Comparison of ENCODE assay signal across 15 cellular contexts in genomic region chr1:86339014-86339413, GRCh38. TPM values are rescaled to one million over a fixed set of nuclear protein-coding genes. Genes with fewer than 3 reads are reported as not detected.
DNase-seq lines count a peak whose midpoint lies in the region; ATAC-seq and TF ChIP-seq lines count a peak whose summit lies in the region.
"Had no signal": no experiment of that assay in that cellular context is flagged by ENCODE, and none has a peak within 500 bp of the region (broad histone marks: within the 10 kb centered on the region; RNA-seq: fewer than 3 reads in every experiment).

No MANE protein-coding gene starts in this region.

- no peaks in the 10 kb centered on the region for H3K27me3 ChIP-seq in Loucy (ENCODE audit: insufficient read depth, low read length, poor library complexity, severe bottlenecking)

- no peak for ATAC-seq in stimulated activated effector memory CD8-positive, alpha-beta T cell treated with anti-CD3 and anti-CD28 coated beads, Interleukin-12 subunit alpha, Interleukin-12 subunit beta, amount 100 ng/mL, for 72 hours
- no peak for ATAC-seq in GM18873 (IDR thresholded peaks at IDR 0.05; ENCODE audit: low FRiP score, unreplicated experiment)
- ATAC-seq in naive thymus-derived CD8-positive, alpha-beta T cell: no peak

- no peaks in the 10 kb centered on the region for H3F3A ChIP-seq in Loucy (ENCODE audit: low read depth)

- H3K9me3 Mint-ChIP-seq in CD14-positive monocyte (peaks cover 10 to 37% (median 30%) of the 10 kb centered on the region in 7 donors), immature natural killer cell (peaks cover 0 to 6% (median 0%) of the 10 kb centered on the region in 6 donors)
- H3K9me3 Mint-ChIP-seq in dendritic cell treated with granulocyte-macrophage colony-stimulating factor and Interleukin-4, amounts not matched to agents 40 ng/mL and 50 ng/mL, for 4 days: peaks cover 38% of the 10 kb centered on the region
- peaks cover 14% of the 10 kb centered on the region for H3K9me3 Mint-ChIP-seq in stimulated activated effector memory CD8-positive, alpha-beta T cell treated with anti-CD3 and anti-CD28 coated beads, Interleukin-12 subunit alpha, Interleukin-12 subunit beta, amount 100 ng/mL, for 72 hours
- H3K9me3 Mint-ChIP-seq in naive thymus-derived CD8-positive, alpha-beta T cell: peaks cover 0 to 35% (median 7%) of the 10 kb centered on the region in 9 donors
- H3K9me3 Mint-ChIP-seq: HFFc6 had no signal

- H2AFZ ChIP-seq in Loucy (ENCODE audit: low read length): peak overlapping the region; percentile 66

- peaks cover 5% of the 10 kb centered on the region for H3K4me1 ChIP-seq in Loucy (ENCODE audit: insufficient read depth, low read length, poor library complexity, severe bottlenecking)

- H3K36me3 Mint-ChIP-seq in CD14-positive monocyte (peaks cover 0 to 3% of the 10 kb centered on the region in 2 donors), immature natural killer cell (no peaks in the 10 kb centered on the region)
- peaks cover 25% of the 10 kb centered on the region for H3K36me3 Mint-ChIP-seq in dendritic cell treated with granulocyte-macrophage colony-stimulating factor and Interleukin-4, amounts not matched to agents 40 ng/mL and 50 ng/mL, for 4 days (ENCODE audit: low read depth)
- H3K36me3 Mint-ChIP-seq in stimulated activated effector memory CD8-positive, alpha-beta T cell treated with anti-CD3 and anti-CD28 coated beads, Interleukin-12 subunit alpha, Interleukin-12 subunit beta, amount 100 ng/mL, for 72 hours: peaks cover 4% of the 10 kb centered on the region
- no peaks in the 10 kb centered on the region for H3K36me3 Mint-ChIP-seq in naive thymus-derived CD8-positive, alpha-beta T cell
- H3K36me3 Mint-ChIP-seq: CD4-positive, alpha-beta memory T cell had no signal

- no peaks in the 10 kb centered on the region for H3K9me2 ChIP-seq in Loucy (replicated peaks; ENCODE audit: low read depth, low read length)

- H4K20me1 ChIP-seq in Loucy (ENCODE audit: insufficient read depth, low read length, poor library complexity, severe bottlenecking): no peaks in the 10 kb centered on the region

- intact Hi-C loops in CD14-positive monocyte (cut with micrococcal nuclease): no loop called here
- intact Hi-C loops in dendritic cell treated with granulocyte-macrophage colony-stimulating factor and Interleukin-4, amounts not matched to agents 40 ng/mL and 50 ng/mL, for 4 days (cut with micrococcal nuclease): loop anchor here (5.0 kb wide), 1 partner anchor 52 kb away; no protein-coding TSS in a partner anchor

- H3K9ac ChIP-seq in Loucy (ENCODE audit: low read depth, low read length, poor library complexity, severe bottlenecking): no peak overlapping the region

- H3K4me3 Mint-ChIP-seq in CD14-positive monocyte (peak overlapping the region in 1 of 2 donors; percentile 19), immature natural killer cell (no peak overlapping the region)
- H3K4me3 Mint-ChIP-seq in dendritic cell treated with granulocyte-macrophage colony-stimulating factor and Interleukin-4, amounts not matched to agents 40 ng/mL and 50 ng/mL, for 4 days: no peak overlapping the region
- H3K4me3 Mint-ChIP-seq in stimulated activated effector memory CD8-positive, alpha-beta T cell treated with anti-CD3 and anti-CD28 coated beads, Interleukin-12 subunit alpha, Interleukin-12 subunit beta, amount 100 ng/mL, for 72 hours: no peak overlapping the region
- no peak overlapping the region for H3K4me3 Mint-ChIP-seq in naive thymus-derived CD8-positive, alpha-beta T cell
- H3K4me3 Mint-ChIP-seq: B cell; CD4-positive, alpha-beta memory T cell; HFFc6 had no signal

- no peaks in the 10 kb centered on the region for H3K9me3 ChIP-seq in Loucy (ENCODE audit: insufficient read depth, low read depth, low read length)

- H3K4me2 ChIP-seq in Loucy (ENCODE audit: low read depth, low read length, poor library complexity, severe bottlenecking): no peak overlapping the region

- H3K36me3 ChIP-seq in Loucy (ENCODE audit: insufficient read depth, low read length): no peaks in the 10 kb centered on the region

- no peak for TF ChIP-seq CTCF in CD14-positive monocyte (IDR thresholded peaks at IDR 0.05)
- TF ChIP-seq CTCF in Loucy (conservative IDR thresholded peaks at IDR 0.05; ENCODE audit: low read length): no peak

- no peak for DNase-seq in CD14-positive monocyte (ENCODE audit: low spot score)
- no peak for DNase-seq in stimulated activated effector memory CD8-positive, alpha-beta T cell treated with anti-CD3 and anti-CD28 coated beads, Interleukin-12 subunit alpha, Interleukin-12 subunit beta, amount 100 ng/mL, for 72 hours (ENCODE audit: low spot score in 2 of 2)
- no peak for DNase-seq in immature natural killer cell
- DNase-seq in naive thymus-derived CD8-positive, alpha-beta T cell: no peak
- DNase-seq: COR-L47, DMS153, DMS79 treated with DMSO at 0.1 percent for 48 hours, EL, HCEC 1CT, HFFc6 had no signal

- POLR2A ChIA-PET in naive thymus-derived CD8-positive, alpha-beta T cell (lab: Charles Lee): no interaction called here

- H3K27ac Mint-ChIP-seq in CD14-positive monocyte: peak overlapping the region; percentile 51 to 88 (median 86)
- peak overlapping the region; percentile 95 for H3K27ac Mint-ChIP-seq in dendritic cell treated with granulocyte-macrophage colony-stimulating factor and Interleukin-4, amounts not matched to agents 40 ng/mL and 50 ng/mL, for 4 days
- peak overlapping the region; percentile 65 for H3K27ac Mint-ChIP-seq in stimulated activated effector memory CD8-positive, alpha-beta T cell treated with anti-CD3 and anti-CD28 coated beads, Interleukin-12 subunit alpha, Interleukin-12 subunit beta, amount 100 ng/mL, for 72 hours
- H3K27ac Mint-ChIP-seq in immature natural killer cell: no peak overlapping the region
- H3K27ac Mint-ChIP-seq in naive thymus-derived CD8-positive, alpha-beta T cell: no peak overlapping the region
- H3K27ac Mint-ChIP-seq: B cell, HFFc6 had no signal

- H3K4me1 Mint-ChIP-seq in CD14-positive monocyte: peaks cover 11% of the 10 kb centered on the region
- peaks cover 28% of the 10 kb centered on the region for H3K4me1 Mint-ChIP-seq in dendritic cell treated with granulocyte-macrophage colony-stimulating factor and Interleukin-4, amounts not matched to agents 40 ng/mL and 50 ng/mL, for 4 days (ENCODE audit: low read depth)
- H3K4me1 Mint-ChIP-seq in stimulated activated effector memory CD8-positive, alpha-beta T cell treated with anti-CD3 and anti-CD28 coated beads, Interleukin-12 subunit alpha, Interleukin-12 subunit beta, amount 100 ng/mL, for 72 hours: peaks cover 5% of the 10 kb centered on the region
- H3K4me1 Mint-ChIP-seq in immature natural killer cell: no peaks in the 10 kb centered on the region
- H3K4me1 Mint-ChIP-seq in naive thymus-derived CD8-positive, alpha-beta T cell: peaks cover 0 to 4% (median 0%) of the 10 kb centered on the region in 4 donors
- H3K4me1 Mint-ChIP-seq: B cell had no signal

- peaks cover 0 to 4% (median 3%) of the 10 kb centered on the region in 3 donors for H3K27me3 Mint-ChIP-seq in CD14-positive monocyte (ENCODE audit: low read depth in 3 of 3)
- H3K27me3 Mint-ChIP-seq in dendritic cell treated with granulocyte-macrophage colony-stimulating factor and Interleukin-4, amounts not matched to agents 40 ng/mL and 50 ng/mL, for 4 days: no peaks in the 10 kb centered on the region
- H3K27me3 Mint-ChIP-seq in immature natural killer cell (ENCODE audit: low read depth in 3 of 3): peaks cover 0 to 2% (median 0%) of the 10 kb centered on the region in 3 donors
- H3K27me3 Mint-ChIP-seq in naive thymus-derived CD8-positive, alpha-beta T cell: peaks cover 0 to 25% (median 2%) of the 10 kb centered on the region in 5 donors
- H3K27me3 Mint-ChIP-seq: B cell; CD4-positive, alpha-beta memory T cell had no signal

- H3K4me3 ChIP-seq in Loucy (ENCODE audit: low read length, poor library complexity, severe bottlenecking): no peak overlapping the region

- H3K79me2 ChIP-seq in Loucy (ENCODE audit: insufficient read depth, low read length): no peaks in the 10 kb centered on the region

RNA-seq across cellular contexts. Expression of gene ODF2L, which starts 57.1 kb away (rescaled TPM):
- polyA plus RNA-seq in CD14-positive monocyte: 1 to 10 TPM; 3.5 to 5.7 TPM
- 10 to 100 TPM; 20.1 to 31.3 (median 21.3) TPM for polyA plus RNA-seq in immature natural killer cell
- 10 to 100 TPM; 44.7 to 47.8 TPM for total RNA-seq in naive thymus-derived CD8-positive, alpha-beta T cell
- 10 to 100 TPM; 21.4 to 32.1 (median 25.4) TPM for polyA plus RNA-seq in naive thymus-derived CD8-positive, alpha-beta T cell

Comparison
In these comparisons a context has a peak if more than half of its experiments do, and no peak if none do; other contexts are left out.
1. H3K27ac Mint-ChIP-seq: peak in CD14-positive monocyte (7 of 7), dendritic cell treated with granulocyte-macrophage colony-stimulating factor and Interleukin-4, amounts not matched to agents 40 ng/mL and 50 ng/mL, for 4 days (single experiment) and stimulated activated effector memory CD8-positive, alpha-beta T cell treated with anti-CD3 and anti-CD28 coated beads, Interleukin-12 subunit alpha, Interleukin-12 subunit beta, amount 100 ng/mL, for 72 hours (single experiment); none in immature natural killer cell (0 of 6) and naive thymus-derived CD8-positive, alpha-beta T cell (0 of 10).